In genomic region chr19:28633223-28634030, GRCh38 we compare ENCODE assay signal across 9 cellular contexts.
DNase-seq lines count a peak whose midpoint lies in the region; ATAC-seq and TF ChIP-seq lines count a peak whose summit lies in the region.
"Had no signal": no experiment of that assay in that cellular context is flagged by ENCODE, and none has a peak within 500 bp of the region (broad histone marks: within the 10 kb centered on the region; RNA-seq: fewer than 3 reads in every experiment).

No MANE protein-coding gene starts in this region.

- H3K9me3 ChIP-seq in gastroesophageal sphincter = peaks cover 0 to 30% (median 0%) of the 10 kb centered on the region in 3 donors

- ATAC-seq in GM18868 (IDR thresholded peaks at IDR 0.05; ENCODE audit: unreplicated experiment) (peak; percentile 69), gastroesophageal sphincter (no peak), HG02642 (IDR thresholded peaks at IDR 0.05; ENCODE audit: poor library complexity, unreplicated experiment) (no peak)

- peak in 3 of 4 experiments; percentile 28 to 59 (median 34) for TF ChIP-seq CTCF in gastroesophageal sphincter (IDR thresholded peaks at IDR 0.05)

- TF ChIP-seq EP300 in gastroesophageal sphincter (IDR thresholded peaks at IDR 0.05) = no peak

- H3K4me1 ChIP-seq in gastroesophageal sphincter = no peaks in the 10 kb centered on the region

- H3K4me3 ChIP-seq in gastroesophageal sphincter = no peak overlapping the region

- peaks cover 7% of the 10 kb centered on the region for H3K27me3 ChIP-seq in gastroesophageal sphincter

- DNase-seq in AG08395 (ENCODE audit: low spot score) (peak; percentile 41), NCI-H526 (lab: John Stamatoyannopoulos, UW) (peak; percentile 23 to 62), retina (peak; percentile 49), GM19238 (ENCODE audit: insufficient read length, low spot score) (no peak)
- DNase-seq in activated CD8-positive, alpha-beta memory T cell treated with anti-CD3 and anti-CD28 coated beads, Interleukin-2, amount 50 U/mL, for 24 hours (ENCODE audit: extremely low read depth) = peak; percentile 4

- 11 to 31% methylated on average over 3 to 4 of the region's 11 CpGs for WGBS in gastroesophageal sphincter (ENCODE audit: low coverage in 1 of 2), 2 donors

- no peaks in the 10 kb centered on the region for H3K36me3 ChIP-seq in gastroesophageal sphincter

- no peak for TF ChIP-seq POLR2A in gastroesophageal sphincter (IDR thresholded peaks at IDR 0.05)

- no peak overlapping the region for H3K27ac ChIP-seq in gastroesophageal sphincter
- H3K27ac ChIP-seq: epithelial cell of prostate had no signal
